ENCODE assay signal across 17 cellular contexts in the genomic region with DNA sequence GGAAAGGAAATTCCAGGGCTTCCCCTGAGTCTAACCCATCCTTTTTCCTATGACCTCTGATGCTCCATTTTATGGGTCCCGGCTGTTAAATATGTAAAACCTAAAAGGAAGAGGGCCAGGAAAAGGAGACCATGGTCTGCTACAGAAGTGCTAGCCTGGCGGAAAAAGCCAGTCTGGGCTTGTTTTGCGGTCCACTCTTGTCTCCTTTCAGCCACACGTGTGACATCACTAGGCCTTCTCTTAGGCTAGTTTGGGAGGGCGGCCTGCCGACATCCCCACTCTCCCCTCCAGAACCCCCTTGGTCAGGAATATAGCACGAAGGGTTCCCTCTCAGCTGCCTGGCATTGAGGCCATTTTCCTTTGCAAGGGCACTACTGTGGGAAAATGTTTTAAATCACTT.
DNase-seq lines count a peak whose midpoint lies in the region; ATAC-seq and TF ChIP-seq lines count a peak whose summit lies in the region.
"Had no signal": no experiment of that assay in that cellular context is flagged by ENCODE, and none has a peak within 500 bp of the region (broad histone marks: within the 10 kb centered on the region; RNA-seq: fewer than 3 reads in every experiment).

No MANE protein-coding gene starts in this region.

- no peak for TF ChIP-seq CTCF in CD14-positive monocyte (IDR thresholded peaks at IDR 0.05)
- no peak for TF ChIP-seq CTCF in foreskin keratinocyte (conservative IDR thresholded peaks at IDR 0.05)
- TF ChIP-seq CTCF in parathyroid adenoma (IDR thresholded peaks at IDR 0.05) = no peak

- H3K9me3 Mint-ChIP-seq in CD14-positive monocyte = peaks cover 0 to 4% (median 0%) of the 10 kb centered on the region in 7 donors
- H3K9me3 Mint-ChIP-seq: activated naive CD4-positive, alpha-beta T cell treated with anti-CD3 and anti-CD28 coated beads for 36 hours had no signal

- no peak overlapping the region for H3K4me2 ChIP-seq in parathyroid adenoma (ENCODE audit: low read length)

- no peak for DNase-seq in CD14-positive monocyte (ENCODE audit: low spot score)
- DNase-seq in NOMO-1 (lab: John Stamatoyannopoulos, UW; ENCODE audit: unreplicated experiment in 2 of 2) = peak; percentile 19 to 50
- DNase-seq in foreskin keratinocyte = no peak
- DNase-seq in activated T-cell treated with anti-CD3 and anti-CD28 coated beads, Interleukin-2, amount 50 U/mL, for 48 hours = no peak
- no peak for DNase-seq in NAMALWA (ENCODE audit: low spot score)
- DNase-seq: activated CD8-positive, alpha-beta memory T cell treated with anti-CD3 and anti-CD28 coated beads, Interleukin-2, amount 10 ng/mL, durations not matched to agents 7 days and 5 days; activated naive CD4-positive, alpha-beta T cell treated with anti-CD3 and anti-CD28 coated beads for 36 hours; DMS79; GOT3; islet precursor cell; NCI-H1048; NCI-H2171 treated with DMSO at 0.1 percent for 48 hours; stimulated activated naive CD4-positive, alpha-beta T cell had no signal

- peak overlapping the region in 1 of 2 donors; percentile 80 for H3K4me3 Mint-ChIP-seq in CD14-positive monocyte
- H3K4me3 Mint-ChIP-seq: activated CD8-positive, alpha-beta memory T cell treated with anti-CD3 and anti-CD28 coated beads, Interleukin-2, amount 10 ng/mL, durations not matched to agents 7 days and 5 days; activated naive CD4-positive, alpha-beta T cell treated with anti-CD3 and anti-CD28 coated beads for 36 hours had no signal

- H3K36me3 ChIP-seq in parathyroid adenoma (ENCODE audit: control insufficient read depth, insufficient read depth, low read length) = no peaks in the 10 kb centered on the region

- H3K4me3 ChIP-seq in parathyroid adenoma (ENCODE audit: low read depth, low read length) = no peak overlapping the region

- H2AFZ ChIP-seq in parathyroid adenoma = no peak overlapping the region

- no peaks in the 10 kb centered on the region for H3K9me3 ChIP-seq in parathyroid adenoma (ENCODE audit: control insufficient read depth, low read length)

- H3K79me2 ChIP-seq in parathyroid adenoma = no peaks in the 10 kb centered on the region

- peaks cover 0 to 1% (median 0%) of the 10 kb centered on the region in 3 donors for H3K27me3 Mint-ChIP-seq in CD14-positive monocyte (ENCODE audit: low read depth in 3 of 3)
- H3K27me3 Mint-ChIP-seq: activated CD8-positive, alpha-beta memory T cell treated with anti-CD3 and anti-CD28 coated beads, Interleukin-2, amount 10 ng/mL, durations not matched to agents 7 days and 5 days had no signal

- H3K36me3 Mint-ChIP-seq in CD14-positive monocyte = peaks cover 11% of the 10 kb centered on the region in 2 donors

- H3K27me3 ChIP-seq in foreskin keratinocyte (no peaks in the 10 kb centered on the region), parathyroid adenoma (ENCODE audit: control insufficient read depth, insufficient read depth, low read length) (no peaks in the 10 kb centered on the region)

- H3K4me1 Mint-ChIP-seq in CD14-positive monocyte = peaks cover 2% of the 10 kb centered on the region

- peak overlapping the region in 6 of 7 donors; percentile 34 to 93 (median 83) for H3K27ac Mint-ChIP-seq in CD14-positive monocyte
- H3K27ac Mint-ChIP-seq: activated naive CD4-positive, alpha-beta T cell treated with anti-CD3 and anti-CD28 coated beads for 36 hours had no signal

- H3K4me1 ChIP-seq in foreskin keratinocyte (peaks cover 3% of the 10 kb centered on the region), parathyroid adenoma (no peaks in the 10 kb centered on the region)

- no peak overlapping the region for H3K9ac ChIP-seq in parathyroid adenoma

- H3K27ac ChIP-seq in foreskin keratinocyte = no peak overlapping the region
- peak overlapping the region; percentile 42 for H3K27ac ChIP-seq in parathyroid adenoma

- intact Hi-C loops in CD14-positive monocyte (cut with micrococcal nuclease) = loop anchor here in 1 of 2 donors (10.0 kb wide), 1 partner anchor 48 kb away; no protein-coding TSS in a partner anchor

- peak; percentile 18 for ATAC-seq in foreskin keratinocyte
- no peak for ATAC-seq in HG02981 (IDR thresholded peaks at IDR 0.05; ENCODE audit: unreplicated experiment)
- ATAC-seq in GM21737 (IDR thresholded peaks at IDR 0.05; ENCODE audit: unreplicated experiment) = no peak
- ATAC-seq: activated CD8-positive, alpha-beta memory T cell treated with anti-CD3 and anti-CD28 coated beads, Interleukin-2, amount 10 ng/mL, durations not matched to agents 7 days and 5 days; SK-N-SH treated with all-trans-retinoic acid at 6 μM for 48 hours had no signal

Comparison
In these comparisons a context has a peak if more than half of its experiments do, and no peak if none do; other contexts are left out.
1. DNase-seq: peak in NOMO-1 (2 of 2); none in CD14-positive monocyte (single experiment), foreskin keratinocyte (0 of 2), activated T-cell treated with anti-CD3 and anti-CD28 coated beads, Interleukin-2, amount 50 U/mL, for 48 hours (0 of 2) and NAMALWA (single experiment).